ENCODE assay signal across 1 cellular context in the genomic region with DNA sequence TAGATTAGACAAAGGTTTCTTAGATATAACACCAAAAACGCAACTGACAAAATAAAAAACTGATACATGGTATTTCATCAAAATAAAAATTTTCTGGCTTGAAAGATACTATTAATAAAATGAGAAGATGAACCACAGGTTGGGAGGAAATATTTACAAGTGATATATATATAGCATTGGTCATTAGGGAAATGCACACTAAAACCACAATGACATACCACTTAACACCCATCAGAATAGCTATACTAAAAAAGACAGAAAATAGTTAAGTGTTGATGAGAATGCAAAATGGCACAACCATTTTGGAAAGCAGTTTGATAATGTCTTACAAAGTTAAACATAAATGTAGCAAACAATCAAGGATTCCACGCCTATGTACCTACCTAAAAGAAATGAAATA.
TF ChIP-seq lines count a peak whose summit lies in the region.

No MANE protein-coding gene starts in this region.

TF ChIP-seq in HCT116, 20 proteins besides CTCF, POLR2A, EP300 and RAD21 (continued from another document):
- TF ChIP-seq, protein P1, sequence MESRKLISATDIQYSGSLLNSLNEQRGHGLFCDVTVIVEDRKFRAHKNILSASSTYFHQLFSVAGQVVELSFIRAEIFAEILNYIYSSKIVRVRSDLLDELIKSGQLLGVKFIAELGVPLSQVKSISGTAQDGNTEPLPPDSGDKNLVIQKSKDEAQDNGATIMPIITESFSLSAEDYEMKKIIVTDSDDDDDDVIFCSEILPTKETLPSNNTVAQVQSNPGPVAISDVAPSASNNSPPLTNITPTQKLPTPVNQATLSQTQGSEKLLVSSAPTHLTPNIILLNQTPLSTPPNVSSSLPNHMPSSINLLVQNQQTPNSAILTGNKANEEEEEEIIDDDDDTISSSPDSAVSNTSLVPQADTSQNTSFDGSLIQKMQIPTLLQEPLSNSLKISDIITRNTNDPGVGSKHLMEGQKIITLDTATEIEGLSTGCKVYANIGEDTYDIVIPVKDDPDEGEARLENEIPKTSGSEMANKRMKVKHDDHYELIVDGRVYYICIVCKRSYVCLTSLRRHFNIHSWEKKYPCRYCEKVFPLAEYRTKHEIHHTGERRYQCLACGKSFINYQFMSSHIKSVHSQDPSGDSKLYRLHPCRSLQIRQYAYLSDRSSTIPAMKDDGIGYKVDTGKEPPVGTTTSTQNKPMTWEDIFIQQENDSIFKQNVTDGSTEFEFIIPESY (IDR thresholded peaks at IDR 0.05; ENCODE audit: extremely low read depth, insufficient replicate concordance, low read length), result no peak
- TF ChIP-seq, protein P2, sequence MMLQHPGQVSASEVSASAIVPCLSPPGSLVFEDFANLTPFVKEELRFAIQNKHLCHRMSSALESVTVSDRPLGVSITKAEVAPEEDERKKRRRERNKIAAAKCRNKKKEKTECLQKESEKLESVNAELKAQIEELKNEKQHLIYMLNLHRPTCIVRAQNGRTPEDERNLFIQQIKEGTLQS (IDR thresholded peaks at IDR 0.05), result no peak
- TF ChIP-seq, protein P3, sequence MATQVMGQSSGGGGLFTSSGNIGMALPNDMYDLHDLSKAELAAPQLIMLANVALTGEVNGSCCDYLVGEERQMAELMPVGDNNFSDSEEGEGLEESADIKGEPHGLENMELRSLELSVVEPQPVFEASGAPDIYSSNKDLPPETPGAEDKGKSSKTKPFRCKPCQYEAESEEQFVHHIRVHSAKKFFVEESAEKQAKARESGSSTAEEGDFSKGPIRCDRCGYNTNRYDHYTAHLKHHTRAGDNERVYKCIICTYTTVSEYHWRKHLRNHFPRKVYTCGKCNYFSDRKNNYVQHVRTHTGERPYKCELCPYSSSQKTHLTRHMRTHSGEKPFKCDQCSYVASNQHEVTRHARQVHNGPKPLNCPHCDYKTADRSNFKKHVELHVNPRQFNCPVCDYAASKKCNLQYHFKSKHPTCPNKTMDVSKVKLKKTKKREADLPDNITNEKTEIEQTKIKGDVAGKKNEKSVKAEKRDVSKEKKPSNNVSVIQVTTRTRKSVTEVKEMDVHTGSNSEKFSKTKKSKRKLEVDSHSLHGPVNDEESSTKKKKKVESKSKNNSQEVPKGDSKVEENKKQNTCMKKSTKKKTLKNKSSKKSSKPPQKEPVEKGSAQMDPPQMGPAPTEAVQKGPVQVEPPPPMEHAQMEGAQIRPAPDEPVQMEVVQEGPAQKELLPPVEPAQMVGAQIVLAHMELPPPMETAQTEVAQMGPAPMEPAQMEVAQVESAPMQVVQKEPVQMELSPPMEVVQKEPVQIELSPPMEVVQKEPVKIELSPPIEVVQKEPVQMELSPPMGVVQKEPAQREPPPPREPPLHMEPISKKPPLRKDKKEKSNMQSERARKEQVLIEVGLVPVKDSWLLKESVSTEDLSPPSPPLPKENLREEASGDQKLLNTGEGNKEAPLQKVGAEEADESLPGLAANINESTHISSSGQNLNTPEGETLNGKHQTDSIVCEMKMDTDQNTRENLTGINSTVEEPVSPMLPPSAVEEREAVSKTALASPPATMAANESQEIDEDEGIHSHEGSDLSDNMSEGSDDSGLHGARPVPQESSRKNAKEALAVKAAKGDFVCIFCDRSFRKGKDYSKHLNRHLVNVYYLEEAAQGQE (IDR thresholded peaks at IDR 0.05; ENCODE audit: low read depth), result no peak
- no peak for TF ChIP-seq MAX (IDR thresholded peaks at IDR 0.05)
- TF ChIP-seq TCF7L2 (IDR thresholded peaks at IDR 0.05; ENCODE audit: borderline replicate concordance, extremely low read depth, insufficient read depth, insufficient read length), result no peak
- TF ChIP-seq YY1 (IDR thresholded peaks at IDR 0.05; ENCODE audit: extremely low read depth, insufficient replicate concordance, low read depth, low read length), result no peak
- no peak for TF ChIP-seq POLR2AphosphoS5 (IDR thresholded peaks at IDR 0.05; ENCODE audit: low read depth, low read length)
